In genomic region chr5:96627792-96628191, GRCh38 we compare ENCODE assay signal across 13 cellular contexts. TPM values are rescaled to one million over a fixed set of nuclear protein-coding genes. Genes with fewer than 3 reads are reported as not detected.
DNase-seq lines count a peak whose midpoint lies in the region; ATAC-seq and TF ChIP-seq lines count a peak whose summit lies in the region.
"Had no signal": no experiment of that assay in that cellular context is flagged by ENCODE, and none has a peak within 500 bp of the region (broad histone marks: within the 10 kb centered on the region; RNA-seq: fewer than 3 reads in every experiment).

No MANE protein-coding gene starts in this region.

- H3K4me1 ChIP-seq in SJSA1 (replicated peaks) (peaks cover 59% of the 10 kb centered on the region), left lung (no peaks in the 10 kb centered on the region), ascending aorta (no peaks in the 10 kb centered on the region), gastrocnemius medialis (no peaks in the 10 kb centered on the region)

- in situ Hi-C loops in gastrocnemius medialis (cut with MboI; ENCODE audit: low sequenced_read_pairs in 4 of 4) = loop anchor here in 1 of 4 donors (25.0 kb wide), 1 partner anchor 535 kb away; no protein-coding TSS in a partner anchor

- intact Hi-C loops in left lung (cut with DNase I) = no loop called here
- intact Hi-C loops in ascending aorta (cut with DNase I) = no loop called here
- intact Hi-C loops in gastrocnemius medialis (cut with DNase I; ENCODE audit: low total_unique reads) = no loop called here

- peak in 1 of 2 experiments; percentile 48 for DNase-seq in SJSA1 (ENCODE audit: low read depth in 1 of 2, low spot score in 2 of 2)
- no peak for DNase-seq in left lung
- DNase-seq in NCI-H82 treated with DMSO at 0.1 percent for 48 hours (lab: John Stamatoyannopoulos, UW; ENCODE audit: unreplicated experiment) = no peak
- no peak for DNase-seq in ascending aorta (ENCODE audit: low spot score in 2 of 2)
- no peak for DNase-seq in gastrocnemius medialis
- DNase-seq: activated naive CD4-positive, alpha-beta T cell treated with anti-CD3 and anti-CD28 coated beads, Interleukin-2, amount 50 U/mL, for 16 hours; BE2C; cortex of kidney; NCI-H524 had no signal

- H3K36me3 ChIP-seq in SJSA1 (no peaks in the 10 kb centered on the region), left lung (no peaks in the 10 kb centered on the region), ascending aorta (no peaks in the 10 kb centered on the region), gastrocnemius medialis (no peaks in the 10 kb centered on the region)
- H3K36me3 ChIP-seq: BE2C, neutrophil had no signal

- H3K4me3 ChIP-seq in SJSA1 (no peak overlapping the region), left lung (no peak overlapping the region), ascending aorta (no peak overlapping the region), gastrocnemius medialis (no peak overlapping the region)

- ATAC-seq in GM18867 (IDR thresholded peaks at IDR 0.05; ENCODE audit: unreplicated experiment) = peak; percentile 57
- peak; percentile 79 for ATAC-seq in left lung
- ATAC-seq in GM21529 (IDR thresholded peaks at IDR 0.05; ENCODE audit: unreplicated experiment) = no peak
- ATAC-seq in gastrocnemius medialis = no peak

- no peak for TF ChIP-seq POLR2A in gastrocnemius medialis (IDR thresholded peaks at IDR 0.05)

- H3K9me3 ChIP-seq in SJSA1 (replicated peaks) = no peaks in the 10 kb centered on the region
- no peaks in the 10 kb centered on the region for H3K9me3 ChIP-seq in left lung
- no peaks in the 10 kb centered on the region for H3K9me3 ChIP-seq in ascending aorta
- H3K9me3 ChIP-seq in gastrocnemius medialis = no peaks in the 10 kb centered on the region
- H3K9me3 ChIP-seq: neutrophil had no signal

- H3K27me3 ChIP-seq in SJSA1 (replicated peaks) (no peaks in the 10 kb centered on the region), left lung (no peaks in the 10 kb centered on the region), ascending aorta (no peaks in the 10 kb centered on the region), gastrocnemius medialis (no peaks in the 10 kb centered on the region)
- H3K27me3 ChIP-seq: BE2C, neutrophil had no signal

- TF ChIP-seq CTCF in 22Rv1 (IDR thresholded peaks at IDR 0.05) = no peak
- no peak for TF ChIP-seq CTCF in left lung (IDR thresholded peaks at IDR 0.05)
- TF ChIP-seq CTCF in ascending aorta (IDR thresholded peaks at IDR 0.05) = no peak
- TF ChIP-seq CTCF in gastrocnemius medialis (IDR thresholded peaks at IDR 0.05 in 4 of 5, conservative IDR thresholded peaks at IDR 0.05 in 1 of 5) = no peak

- H3K27ac ChIP-seq in 22Rv1 (peak overlapping the region; percentile 38), SJSA1 (peak overlapping the region; percentile 96), left lung (peak overlapping the region; percentile 45 to 51), ascending aorta (no peak overlapping the region), gastrocnemius medialis (no peak overlapping the region)
- H3K27ac ChIP-seq: neutrophil had no signal

RNA-seq across cellular contexts. Expression of gene CAST, which starts 34.4 kb away (rescaled TPM):
- total RNA-seq in SJSA1 (2014; rRNA removed; shearing (Covaris generic)) = 234 and 272 TPM in 2 replicates
- total RNA-seq in left lung (100 to 1,000 TPM; 232 to 264 TPM), ascending aorta (266 TPM), gastrocnemius medialis (100 to 1,000 TPM; 321 to 971 (median 445) TPM)

Comparison
In these comparisons a context has a peak if more than half of its experiments do, and no peak if none do; other contexts are left out.
1. H3K27ac ChIP-seq: peak in 22Rv1 (single experiment), SJSA1 (single experiment) and left lung (2 of 2); none in ascending aorta (0 of 2) and gastrocnemius medialis (0 of 4).
2. ATAC-seq: peak in GM18867 (single experiment) and left lung (single experiment); none in GM21529 (single experiment) and gastrocnemius medialis (0 of 2).